8 cellular contexts compared by ENCODE assay signal in the genomic region with DNA sequence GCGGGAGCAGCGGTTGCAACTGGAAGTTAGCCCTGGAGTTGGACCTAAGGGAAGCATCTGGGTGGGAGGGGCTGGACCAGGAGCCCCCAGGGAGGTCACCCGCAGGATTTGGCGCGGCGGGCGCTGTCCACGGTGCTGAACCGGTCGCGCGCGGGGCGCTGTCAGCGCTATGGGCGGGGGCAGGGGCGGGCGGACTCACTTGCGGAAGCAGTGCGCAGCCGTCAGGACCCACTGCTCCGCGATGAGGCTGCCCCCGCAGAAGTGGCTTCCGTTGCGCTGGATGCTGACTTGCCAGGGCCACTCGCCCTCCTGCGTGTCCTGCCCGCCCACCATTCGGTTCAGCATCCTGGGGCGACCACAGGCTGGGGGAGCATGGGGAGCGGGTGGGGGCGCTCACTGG. TPM values are rescaled to one million over a fixed set of nuclear protein-coding genes. Genes with fewer than 3 reads are reported as not detected.
A peak's percentile ranks its signal among the peaks of the same experiment; 100 is the strongest.
DNase-seq lines count a peak whose midpoint lies in the region; ATAC-seq, FAIRE-seq and TF ChIP-seq lines count a peak whose summit lies in the region.

No MANE protein-coding gene starts in this region.

- H3K4me2 ChIP-seq in DOHH2 (ENCODE audit: low read length) (peak overlapping the region; percentile 57), OCI-LY1 (ENCODE audit: low read length) (peak overlapping the region; percentile 30; the same call in 1 of the 2 replicates)

- peaks cover 4% of the 10 kb centered on the region for H3K4me1 ChIP-seq in DOHH2 (ENCODE audit: control insufficient read depth, low read length)
- peaks cover under 1% of the 10 kb centered on the region for H3K4me1 ChIP-seq in OCI-LY1 (ENCODE audit: insufficient read depth, low read length, severe bottlenecking)
- no peaks in the 10 kb centered on the region for H3K4me1 ChIP-seq in small intestine (ENCODE audit: control insufficient read depth in 2 of 2, insufficient read depth in 1 of 2, low read depth in 1 of 2, low read length in 1 of 2)

- H3K36me3 ChIP-seq in DOHH2 (ENCODE audit: control insufficient read depth, low read length) (no peaks in the 10 kb centered on the region), OCI-LY1 (ENCODE audit: insufficient read depth, low read length) (no peaks in the 10 kb centered on the region), small intestine (ENCODE audit: control insufficient read depth in 2 of 2, insufficient read depth in 2 of 2, low read length in 2 of 2) (no peaks in the 10 kb centered on the region)

- TF ChIP-seq CTCF in DOHH2 (IDR thresholded peaks at IDR 0.05; ENCODE audit: low read depth, low read length, poor library complexity, severe bottlenecking) (no peak), OCI-LY1 (IDR thresholded peaks at IDR 0.05; ENCODE audit: low read length) (no peak)

- H4K20me1 ChIP-seq in DOHH2 (ENCODE audit: control insufficient read depth, insufficient read depth, low read depth, low read length): no peaks in the 10 kb centered on the region; the same call in 1 of the 2 replicates
- no peaks in the 10 kb centered on the region for H4K20me1 ChIP-seq in OCI-LY1 (ENCODE audit: insufficient read depth, low read length)

- H3K9me3 ChIP-seq in DOHH2 (ENCODE audit: control insufficient read depth, insufficient read depth, low read length): no peaks in the 10 kb centered on the region
- H3K9me3 ChIP-seq in OCI-LY1 (ENCODE audit: low read length): no peaks in the 10 kb centered on the region
- H3K9me3 ChIP-seq in small intestine (ENCODE audit: control insufficient read depth, low read depth): no peaks in the 10 kb centered on the region

- H2AFZ ChIP-seq in OCI-LY1 (ENCODE audit: low read length): no peak overlapping the region

- DNase-seq in activated effector memory CD4-positive, alpha-beta T cell treated with Interleukin-2 at 50 U/mL for 16 hours: peak; percentile 74
- DNase-seq in left cardiac atrium: peak; percentile 74
- peak; percentile 20 for DNase-seq in small intestine
- no peak for DNase-seq in occipital lobe (lab: John Stamatoyannopoulos, UW)

- no peaks in the 10 kb centered on the region for H3K9me2 ChIP-seq in DOHH2 (replicated peaks; ENCODE audit: control insufficient read depth, low read length)
- H3K9me2 ChIP-seq in OCI-LY1 (ENCODE audit: low read depth, low read length): no peaks in the 10 kb centered on the region

- H3K79me2 ChIP-seq in DOHH2 (ENCODE audit: control insufficient read depth, low read length) (no peaks in the 10 kb centered on the region), OCI-LY1 (ENCODE audit: insufficient read depth, low read length) (no peaks in the 10 kb centered on the region)

- FAIRE-seq in small intestine (lab: Jason Lieb, UNC): no peak

- peak; percentile 65 to 82 for ATAC-seq in left cardiac atrium
- no peak for ATAC-seq in HG03039 (IDR thresholded peaks at IDR 0.05; ENCODE audit: unreplicated experiment)
- ATAC-seq in HG02571 (IDR thresholded peaks at IDR 0.05; ENCODE audit: unreplicated experiment): no peak

- no peak overlapping the region for H3K27ac ChIP-seq in DOHH2 (ENCODE audit: low read depth, low read length)
- no peak overlapping the region for H3K27ac ChIP-seq in OCI-LY1 (ENCODE audit: low read depth, low read length, poor library complexity, severe bottlenecking)
- H3K27ac ChIP-seq in small intestine (ENCODE audit: low read depth in 1 of 2, low read length in 1 of 2): no peak overlapping the region

- peaks cover 4% of the 10 kb centered on the region; the same call in 1 of the 2 replicates for H3K27me3 ChIP-seq in DOHH2 (ENCODE audit: control insufficient read depth, low read length)
- H3K27me3 ChIP-seq in OCI-LY1 (ENCODE audit: insufficient read depth, low read length): peaks cover 9% of the 10 kb centered on the region; the same call in 1 of the 2 replicates
- H3K27me3 ChIP-seq in small intestine (ENCODE audit: control insufficient read depth in 2 of 2, insufficient read depth in 2 of 2, low read length in 2 of 2): no peaks in the 10 kb centered on the region

- H3K4me3 ChIP-seq in DOHH2 (ENCODE audit: low read length) (no peak overlapping the region; the same call in 1 of the 2 replicates), OCI-LY1 (ENCODE audit: low read depth, low read length, poor library complexity, severe bottlenecking) (peak overlapping the region; percentile 29), small intestine (ENCODE audit: low read depth in 1 of 2, low read length in 2 of 2) (no peak overlapping the region)

- 6 to 10% (median 7%) methylated on average over 22 to 33 of the region's 33 CpGs for WGBS in small intestine, 3 donors

- intact Hi-C loops in left cardiac atrium (cut with DNase I): no loop called here

- no peak overlapping the region for H3K9ac ChIP-seq in OCI-LY1 (ENCODE audit: low read length)

- no peaks in the 10 kb centered on the region; the same call in 1 of the 2 replicates for H3F3A ChIP-seq in DOHH2 (ENCODE audit: control insufficient read depth, insufficient read depth)
- H3F3A ChIP-seq in OCI-LY1 (ENCODE audit: insufficient read depth, low read length): no peaks in the 10 kb centered on the region

RNA-seq across cellular contexts. Expression of a gene that starts 4.5 kb away (rescaled TPM):
- total RNA-seq in left cardiac atrium (under 1 TPM; 0.44 to 0.65 TPM), occipital lobe (1.6 TPM)
- polyA plus RNA-seq in small intestine: 1 to 10 TPM in 1 of 3 donors, not detected in 2; 1.3 TPM

RNA-seq across cellular contexts. Expression of a gene that starts 33.2 kb away (rescaled TPM):
- total RNA-seq in left cardiac atrium (10 to 100 TPM; 11.6 to 15.2 TPM), occipital lobe (20.9 TPM)
- polyA plus RNA-seq in small intestine: 10 to 100 TPM; 24.3 to 41.2 (median 35.5) TPM

RNA-seq across cellular contexts. Expression of a gene that starts 36.9 kb away (rescaled TPM):
- total RNA-seq in left cardiac atrium: 100 to 1,000 TPM; 266 to 321 TPM
- 100 to 1,000 TPM; 329 to 655 (median 391) TPM for polyA plus RNA-seq in small intestine
- 41.0 TPM for total RNA-seq in occipital lobe

Comparison
In these comparisons a context has a peak if more than half of its experiments do, and no peak if none do; other contexts are left out.
1. ATAC-seq: peak in left cardiac atrium (2 of 2); none in HG03039 (single experiment) and HG02571 (single experiment).